ENCODE assay signal across 21 cellular contexts in genomic region chr13:31089649-31090048, GRCh38.
DNase-seq lines count a peak whose midpoint lies in the region; ATAC-seq, FAIRE-seq and TF ChIP-seq lines count a peak whose summit lies in the region.
"Had no signal": no experiment of that assay in that cellular context is flagged by ENCODE, and none has a peak within 500 bp of the region (broad histone marks: within the 10 kb centered on the region; RNA-seq: fewer than 3 reads in every experiment).

No MANE protein-coding gene starts in this region.

- ATAC-seq in HepG2 (no peak), right lobe of liver (no peak)
- ATAC-seq: A549; CD8-positive, alpha-beta T cell had no signal

- in situ Hi-C loops in HepG2 (cut with HindIII; ENCODE audit: extremely low pct_ligation_motif_present, low pct_unique_long_range_greater_than_20kb) = no loop called here

- DNase-seq in HepG2 (ENCODE audit: low spot score) (no peak), right lobe of liver (no peak), mesenchymal stem cell (no peak), trophoblast cell (no peak), NCI-H146 (lab: John Stamatoyannopoulos, UW) (no peak)
- no peak for DNase-seq in stimulated activated CD4-positive, alpha-beta T cell treated with anti-CD3 and anti-CD28 coated beads, Interleukin-4, amount 100 ng/mL, for 1 hour
- DNase-seq: AML-193; Caco-2; Calu3; CD4-positive, alpha-beta T cell; CD8-positive, alpha-beta T cell; DMS79 treated with DMSO at 0.1 percent for 48 hours; GF-D8 had no signal

- BruUV-seq in HepG2 (replicated peaks; lab: Mats Ljungman, UMichigan) = no TSS peak

- 0% methylated on average over 1 of the region's 3 CpGs for WGBS in HepG2 (ENCODE audit: low lambda C conversion rate)
- 80% methylated on average over 1 of the region's 3 CpGs for WGBS in right lobe of liver (ENCODE audit: insufficient coverage, low coverage, low lambda C conversion rate, missing lambda C conversion rate)
- WGBS in mesenchymal stem cell = 81% methylated on average over 3 of the region's 3 CpGs
- no CpG with 5 or more reads among the region's 3 CpGs for WGBS in trophoblast cell (ENCODE audit: extremely low coverage, insufficient coverage, insufficient read length)

- H4K20me1 ChIP-seq in HepG2 (ENCODE audit: insufficient read depth, low read length) = no peaks in the 10 kb centered on the region
- H4K20me1 ChIP-seq: BLaER1 treated with 17β-estradiol and CSF1 and Interleukin-3, amounts not matched to agents 10 nM and 100 nM had no signal

- intact Hi-C loops in HepG2 (cut with micrococcal nuclease; ENCODE audit: unreplicated experiment) (no loop called here), right lobe of liver (cut with DNase I) (no loop called here)

- no peak overlapping the region for H4K91ac ChIP-seq in mesenchymal stem cell (ENCODE audit: low read length)
- H4K91ac ChIP-seq in trophoblast cell (ENCODE audit: low read depth, low read length) = peak overlapping the region; percentile 26

- no peak overlapping the region for H3K23ac ChIP-seq in mesenchymal stem cell (ENCODE audit: low read length in 2 of 2)
- H3K23ac ChIP-seq in trophoblast cell (ENCODE audit: low read length) = no peak overlapping the region

- H3K79me2 ChIP-seq in HepG2 (ENCODE audit: insufficient read depth, low read length) (no peaks in the 10 kb centered on the region), trophoblast cell (ENCODE audit: control insufficient read depth, insufficient read depth, low read length, poor library complexity) (peaks cover 2% of the 10 kb centered on the region)

- H2BK15ac ChIP-seq in mesenchymal stem cell (ENCODE audit: low read depth, poor library complexity, severe bottlenecking) = peak overlapping the region; percentile 33

- H2AK5ac ChIP-seq in mesenchymal stem cell (ENCODE audit: low read length, severe bottlenecking) (no peak overlapping the region), trophoblast cell (ENCODE audit: low read length) (no peak overlapping the region)

- H3K18ac ChIP-seq in mesenchymal stem cell (ENCODE audit: low read depth in 1 of 2, low read length in 2 of 2) (no peak overlapping the region), trophoblast cell (ENCODE audit: low read length) (no peak overlapping the region)

- H3K27me3 ChIP-seq in HepG2 (ENCODE audit: control insufficient read depth in 1 of 2, insufficient read depth in 2 of 2, low read length in 2 of 2) = peaks cover 0 to 51% of the 10 kb centered on the region in 2 experiments; a peak in 3 of 5 replicates
- H3K27me3 ChIP-seq in right lobe of liver = no peaks in the 10 kb centered on the region
- H3K27me3 ChIP-seq in mesenchymal stem cell (ENCODE audit: control insufficient read depth in 1 of 2, insufficient read depth in 1 of 2, low read length in 2 of 2) = peaks cover 9 to 27% of the 10 kb centered on the region in 2 experiments
- H3K27me3 ChIP-seq in trophoblast cell (ENCODE audit: insufficient read depth, low read length) = no peaks in the 10 kb centered on the region
- H3K27me3 ChIP-seq: BLaER1 treated with 17β-estradiol and CSF1 and Interleukin-3, amounts not matched to agents 10 nM and 100 nM had no signal

- CTCF ChIA-PET in HepG2 (lab: Yijun Ruan, JAX; ENCODE audit: low intra/inter-chr PET ratio, low total read pairs) = no interaction called here

- TF ChIP-seq RAD21 in HepG2 (CRISPR knock-in tag; IDR thresholded peaks at IDR 0.05) = no peak

- H3K14ac ChIP-seq in mesenchymal stem cell (ENCODE audit: low read length in 2 of 2) (no peak overlapping the region), trophoblast cell (ENCODE audit: low read length) (no peak overlapping the region)

- no peak overlapping the region for H4K12ac ChIP-seq in trophoblast cell (ENCODE audit: low read depth, low read length)

- no peak overlapping the region for H3K4me2 ChIP-seq in HepG2 (ENCODE audit: low read depth, low read length)
- no peak overlapping the region for H3K4me2 ChIP-seq in mesenchymal stem cell (ENCODE audit: low read length, poor library complexity, severe bottlenecking)
- no peak overlapping the region for H3K4me2 ChIP-seq in trophoblast cell (ENCODE audit: low read length)
- H3K4me2 ChIP-seq: A549; BLaER1 treated with 17β-estradiol and CSF1 and Interleukin-3, amounts not matched to agents 10 nM and 100 nM had no signal

- no peak for FAIRE-seq in HepG2 (lab: Jason Lieb, UNC)
- FAIRE-seq: A549, D721Med, G401.6, GM12891, GM19239 had no signal

- no peak overlapping the region for H2AFZ ChIP-seq in HepG2 (ENCODE audit: low read length)
- H2AFZ ChIP-seq in mesenchymal stem cell (ENCODE audit: low read depth, low read length) = no peak overlapping the region
- no peak overlapping the region for H2AFZ ChIP-seq in trophoblast cell (ENCODE audit: insufficient read depth, low read length, poor library complexity)

- H3K4me3 ChIP-seq in HepG2 (replicated peaks in 1 of 3; ENCODE audit: insufficient read depth in 1 of 3, low read depth in 2 of 3, low read length in 3 of 3) (no peak overlapping the region), right lobe of liver (no peak overlapping the region), mesenchymal stem cell (ENCODE audit: insufficient read depth in 1 of 2, low read depth in 1 of 2, low read length in 2 of 2) (no peak overlapping the region), trophoblast cell (ENCODE audit: low read depth, low read length) (no peak overlapping the region)
- H3K4me3 ChIP-seq: A549; BLaER1 treated with 17β-estradiol and CSF1 and Interleukin-3, amounts not matched to agents 10 nM and 100 nM had no signal

- H3K9ac ChIP-seq in HepG2 (ENCODE audit: insufficient read depth, low read depth, low read length) = no peak overlapping the region
- H3K9ac ChIP-seq in mesenchymal stem cell (ENCODE audit: low read length) = no peak overlapping the region
- H3K9ac ChIP-seq in trophoblast cell (ENCODE audit: low read length) = no peak overlapping the region
- H3K9ac ChIP-seq: BLaER1 treated with 17β-estradiol and CSF1 and Interleukin-3, amounts not matched to agents 10 nM and 100 nM had no signal

- TF ChIP-seq CTCF in HepG2 (CRISPR knock-in tag; IDR thresholded peaks at IDR 0.05) = no peak
- TF ChIP-seq CTCF in right lobe of liver (IDR thresholded peaks at IDR 0.05) = no peak

- H2BK5ac ChIP-seq in mesenchymal stem cell (ENCODE audit: low read depth, low read length, poor library complexity, severe bottlenecking) = no peak overlapping the region
- no peak overlapping the region for H2BK5ac ChIP-seq in trophoblast cell (ENCODE audit: low read depth, low read length, poor library complexity)

- TF ChIP-seq POLR2A in HepG2 (IDR thresholded peaks at IDR 0.05; ENCODE audit: insufficient read depth in 1 of 2, low read depth in 2 of 2, low read length in 2 of 2) (no peak), right lobe of liver (IDR thresholded peaks at IDR 0.05) (no peak)

- H2BK120ac ChIP-seq in mesenchymal stem cell (ENCODE audit: low read depth, low read length) = no peak overlapping the region
- H2BK120ac ChIP-seq in trophoblast cell (ENCODE audit: insufficient read depth, low read length, poor library complexity) = no peak overlapping the region

- H3K9me3 ChIP-seq in HepG2 (ENCODE audit: low read length) (no peaks in the 10 kb centered on the region), right lobe of liver (no peaks in the 10 kb centered on the region), mesenchymal stem cell (ENCODE audit: control insufficient read depth, low read length) (no peaks in the 10 kb centered on the region), trophoblast cell (ENCODE audit: insufficient read depth, low read depth, low read length) (no peaks in the 10 kb centered on the region)
- H3K9me3 ChIP-seq: A549; BLaER1 treated with 17β-estradiol and CSF1 and Interleukin-3, amounts not matched to agents 10 nM and 100 nM; Caco-2 had no signal

- no peaks in the 10 kb centered on the region for H3K36me3 ChIP-seq in HepG2 (replicated peaks in 1 of 2; ENCODE audit: control insufficient read depth in 1 of 2, insufficient read depth in 2 of 2, low read length in 2 of 2)
- H3K36me3 ChIP-seq in right lobe of liver = no peaks in the 10 kb centered on the region
- H3K36me3 ChIP-seq in mesenchymal stem cell (ENCODE audit: control insufficient read depth in 1 of 2, insufficient read depth in 2 of 2, low read depth in 1 of 2, low read length in 2 of 2) = no peaks in the 10 kb centered on the region
- H3K36me3 ChIP-seq in trophoblast cell (ENCODE audit: control insufficient read depth in 1 of 2, insufficient read depth in 2 of 2, low read length in 2 of 2) = no peaks in the 10 kb centered on the region
- H3K36me3 ChIP-seq: BLaER1 treated with 17β-estradiol and CSF1 and Interleukin-3, amounts not matched to agents 10 nM and 100 nM had no signal

- H3K4ac ChIP-seq in mesenchymal stem cell (ENCODE audit: low read depth in 1 of 2, low read length in 2 of 2) (no peak overlapping the region), trophoblast cell (ENCODE audit: low read depth, low read length) (no peak overlapping the region)

- no peak overlapping the region for H2BK12ac ChIP-seq in mesenchymal stem cell (ENCODE audit: low read length in 2 of 2)
- no peak overlapping the region for H2BK12ac ChIP-seq in trophoblast cell (ENCODE audit: low read length)

- TF ChIP-seq EP300 in HepG2 (IDR thresholded peaks at IDR 0.05; ENCODE audit: low read depth in 2 of 2, low read length in 2 of 2) (no peak), HepG2 (CRISPR knock-in tag; IDR thresholded peaks at IDR 0.05; ENCODE audit: borderline replicate concordance) (no peak)

- H4K8ac ChIP-seq in mesenchymal stem cell (ENCODE audit: low read length) (no peak overlapping the region), trophoblast cell (ENCODE audit: low read depth, low read length) (no peak overlapping the region)

- H3K4me1 ChIP-seq in HepG2 (ENCODE audit: insufficient read depth, low read length) (no peaks in the 10 kb centered on the region), right lobe of liver (no peaks in the 10 kb centered on the region), mesenchymal stem cell (ENCODE audit: control insufficient read depth, insufficient read depth, low read depth, low read length) (no peaks in the 10 kb centered on the region), trophoblast cell (ENCODE audit: control insufficient read depth in 1 of 2, insufficient read depth in 2 of 2, low read length in 2 of 2) (peaks cover 15 to 26% of the 10 kb centered on the region in 2 experiments)
- H3K4me1 ChIP-seq: A549 had no signal

- H3K27ac ChIP-seq in HepG2 (ENCODE audit: extremely low read length, insufficient read depth, low read length) = no peak overlapping the region
- H3K27ac ChIP-seq in right lobe of liver = no peak overlapping the region
- H3K27ac ChIP-seq in mesenchymal stem cell (ENCODE audit: low read length, poor library complexity, severe bottlenecking) = no peak overlapping the region
- H3K27ac ChIP-seq in trophoblast cell (ENCODE audit: low read depth, low read length) = peak overlapping the region; percentile 5
- H3K27ac ChIP-seq: 22Rv1; A549; BLaER1 treated with 17β-estradiol and CSF1 and Interleukin-3, amounts not matched to agents 10 nM and 100 nM; C4-2B had no signal

- POLR2A ChIA-PET in HepG2 (lab: Yijun Ruan, JAX) = no interaction called here

- H3K79me1 ChIP-seq in mesenchymal stem cell (replicated peaks; ENCODE audit: low read length, poor library complexity, severe bottlenecking) = no peaks in the 10 kb centered on the region
- peaks cover 5% of the 10 kb centered on the region for H3K79me1 ChIP-seq in trophoblast cell (ENCODE audit: low read length)

TF ChIP-seq in HepG2, 621 proteins besides CTCF, POLR2A, EP300 and RAD21 (continues in another document):
- no peak for TF ChIP-seq ZFYVE20 (CRISPR knock-in tag; IDR thresholded peaks at IDR 0.05; ENCODE audit: borderline replicate concordance, low read depth)
